Comparison of ENCODE assay signal across 16 cellular contexts in the genomic region with DNA sequence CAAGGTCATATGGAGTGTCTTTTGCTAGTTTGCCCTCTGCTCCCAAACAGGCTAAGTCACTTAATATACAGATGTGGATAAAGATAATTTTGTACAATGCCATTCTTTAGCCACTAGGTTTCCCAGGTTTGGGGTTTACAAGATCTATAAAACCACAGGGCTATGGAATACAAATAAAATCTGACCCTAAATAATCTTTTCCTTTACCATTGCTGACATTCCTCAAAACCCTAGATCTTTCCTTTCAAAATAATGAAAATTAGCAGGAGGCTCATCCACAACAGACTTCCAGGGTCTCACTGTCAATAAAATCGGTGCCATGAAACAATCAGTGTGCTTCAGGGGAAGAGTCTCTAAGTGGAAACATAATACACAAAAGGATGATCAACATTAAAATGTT.
DNase-seq lines count a peak whose midpoint lies in the region; ATAC-seq and TF ChIP-seq lines count a peak whose summit lies in the region.
"Had no signal": no experiment of that assay in that cellular context is flagged by ENCODE, and none has a peak within 500 bp of the region (broad histone marks: within the 10 kb centered on the region; RNA-seq: fewer than 3 reads in every experiment).

No MANE protein-coding gene starts in this region.

- H3K4me2 ChIP-seq in BLaER1, result peak overlapping the region; percentile 36; the same call in 1 of the 2 replicates
- H3K4me2 ChIP-seq in OCI-LY1 (ENCODE audit: low read length), result peak overlapping the region; percentile 75

- 75% methylated on average over 1 of the region's 1 CpG for WGBS in right cardiac atrium

- H3K9me2 ChIP-seq in OCI-LY1 (ENCODE audit: low read depth, low read length), result no peaks in the 10 kb centered on the region

- no peak overlapping the region for H2AFZ ChIP-seq in OCI-LY1 (ENCODE audit: low read length)
- H2AFZ ChIP-seq: parathyroid adenoma had no signal

- H3K79me2 ChIP-seq in OCI-LY1 (ENCODE audit: insufficient read depth, low read length), result no peaks in the 10 kb centered on the region; the same call in 1 of the 2 replicates

- ATAC-seq in foreskin keratinocyte, result no peak
- ATAC-seq in right cardiac atrium, result no peak
- no peak for ATAC-seq in GM21786 (IDR thresholded peaks at IDR 0.05; ENCODE audit: unreplicated experiment)
- ATAC-seq: activated CD8-positive, alpha-beta T cell treated with anti-CD3 and anti-CD28 coated beads for 36 hours had no signal

- POLR2A ChIA-PET in HEK293T (lab: Yijun Ruan, JAX), result no interaction called here

- peaks cover 10% of the 10 kb centered on the region; the same call in 1 of the 2 replicates for H3K36me3 ChIP-seq in BLaER1
- H3K36me3 ChIP-seq in OCI-LY1 (ENCODE audit: insufficient read depth, low read length), result peaks cover 3% of the 10 kb centered on the region; the same call in 1 of the 2 replicates
- H3K36me3 ChIP-seq: vagina had no signal

- CTCF ChIA-PET in HEK293T (lab: Yijun Ruan, JAX), result interaction anchor here (0.7 kb wide), 1 partner anchor 16 kb away, joined by 3 read pairs; no protein-coding TSS in a partner anchor

- H3K9ac ChIP-seq in BLaER1, result no peak overlapping the region
- H3K9ac ChIP-seq in OCI-LY1 (ENCODE audit: low read length), result peak overlapping the region; percentile 43; the same call in 1 of the 2 replicates
- H3K9ac ChIP-seq: parathyroid adenoma had no signal

- H3K27me3 ChIP-seq in BLaER1, result no peaks in the 10 kb centered on the region
- H3K27me3 ChIP-seq in OCI-LY1 (ENCODE audit: insufficient read depth, low read length), result no peaks in the 10 kb centered on the region
- H3K27me3 ChIP-seq in foreskin keratinocyte, result no peaks in the 10 kb centered on the region
- H3K27me3 ChIP-seq in right cardiac atrium (ENCODE audit: control insufficient read depth, insufficient read depth), result no peaks in the 10 kb centered on the region
- H3K27me3 ChIP-seq: Peyer's patch, vagina had no signal

- DNase-seq in HEK293T (ENCODE audit: extremely low spot score), result peak; percentile 27
- no peak for DNase-seq in foreskin keratinocyte
- DNase-seq in NCI-H774 (lab: John Stamatoyannopoulos, UW), result no peak
- no peak for DNase-seq in right cardiac atrium
- DNase-seq in activated effector memory CD4-positive, alpha-beta T cell treated with anti-CD3 and anti-CD28 coated beads, Interleukin-2, amount 50 U/mL, for 16 hours, result no peak
- DNase-seq: activated CD8-positive, alpha-beta T cell treated with anti-CD3 and anti-CD28 coated beads for 36 hours; activated naive CD4-positive, alpha-beta T cell; NCI-H226; Peyer's patch; stimulated activated CD8-positive, alpha-beta memory T cell treated with anti-CD3 and anti-CD28 coated beads, Interleukin-4, amount 100 ng/mL, for 48 hours; T-helper 17 cell had no signal

- no peak overlapping the region for H3K27ac ChIP-seq in BLaER1
- peak overlapping the region; percentile 92 for H3K27ac ChIP-seq in OCI-LY1 (ENCODE audit: low read depth, low read length, poor library complexity, severe bottlenecking)
- no peak overlapping the region for H3K27ac ChIP-seq in foreskin keratinocyte
- no peak overlapping the region for H3K27ac ChIP-seq in right cardiac atrium (ENCODE audit: low read length)
- H3K27ac ChIP-seq: parathyroid adenoma, vagina had no signal

- no peak overlapping the region for H3K4me3 ChIP-seq in BLaER1
- H3K4me3 ChIP-seq in OCI-LY1 (ENCODE audit: low read depth, low read length, poor library complexity, severe bottlenecking), result peak overlapping the region; percentile 42
- H3K4me3 ChIP-seq in right cardiac atrium (ENCODE audit: low read length), result no peak overlapping the region
- H3K4me3 ChIP-seq: vagina had no signal

- H4K20me1 ChIP-seq in BLaER1 (no peaks in the 10 kb centered on the region), OCI-LY1 (ENCODE audit: insufficient read depth, low read length) (no peaks in the 10 kb centered on the region)

- H3K9me3 ChIP-seq in BLaER1 (peaks cover 7% of the 10 kb centered on the region; the same call in 1 of the 2 replicates), OCI-LY1 (ENCODE audit: low read length) (no peaks in the 10 kb centered on the region), right cardiac atrium (ENCODE audit: control insufficient read depth, low read length) (no peaks in the 10 kb centered on the region)
- H3K9me3 ChIP-seq: Peyer's patch, vagina had no signal

- TF ChIP-seq CTCF in OCI-LY1 (IDR thresholded peaks at IDR 0.05; ENCODE audit: low read length) (peak; percentile 14; the same call in 1 of the 2 replicates), foreskin keratinocyte (conservative IDR thresholded peaks at IDR 0.05) (peak; percentile 6)

- H3F3A ChIP-seq in OCI-LY1 (ENCODE audit: insufficient read depth, low read length), result no peaks in the 10 kb centered on the region

- intact Hi-C loops in right cardiac atrium (cut with DNase I), result no loop called here

- H3K4me1 ChIP-seq in BLaER1 (peaks cover 32% of the 10 kb centered on the region), OCI-LY1 (ENCODE audit: insufficient read depth, low read length, severe bottlenecking) (peaks cover 45% of the 10 kb centered on the region), foreskin keratinocyte (no peaks in the 10 kb centered on the region), right cardiac atrium (ENCODE audit: control insufficient read depth, insufficient read depth, low read length) (no peaks in the 10 kb centered on the region)

TF ChIP-seq in HEK293T, 16 proteins besides CTCF, POLR2A, EP300 and RAD21:
- TF ChIP-seq CTBP1 (IDR thresholded peaks at IDR 0.05; ENCODE audit: borderline replicate concordance), result peak; percentile 44; the same call in 1 of the 2 replicates
- TF ChIP-seq LEF1 (IDR thresholded peaks at IDR 0.05; ENCODE audit: borderline replicate concordance), result no peak
- TF ChIP-seq, protein P1, sequence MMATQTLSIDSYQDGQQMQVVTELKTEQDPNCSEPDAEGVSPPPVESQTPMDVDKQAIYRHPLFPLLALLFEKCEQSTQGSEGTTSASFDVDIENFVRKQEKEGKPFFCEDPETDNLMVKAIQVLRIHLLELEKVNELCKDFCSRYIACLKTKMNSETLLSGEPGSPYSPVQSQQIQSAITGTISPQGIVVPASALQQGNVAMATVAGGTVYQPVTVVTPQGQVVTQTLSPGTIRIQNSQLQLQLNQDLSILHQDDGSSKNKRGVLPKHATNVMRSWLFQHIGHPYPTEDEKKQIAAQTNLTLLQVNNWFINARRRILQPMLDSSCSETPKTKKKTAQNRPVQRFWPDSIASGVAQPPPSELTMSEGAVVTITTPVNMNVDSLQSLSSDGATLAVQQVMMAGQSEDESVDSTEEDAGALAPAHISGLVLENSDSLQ (IDR thresholded peaks at IDR 0.05), result peak; percentile 71
- TF ChIP-seq ELF4 (IDR thresholded peaks at IDR 0.05), result no peak
- no peak for TF ChIP-seq TARDBP (IDR thresholded peaks at IDR 0.05)
